ENCODE assay signal across 2 cellular contexts in genomic region chr3:15647629-15648167, GRCh38.
TF ChIP-seq lines count a peak whose summit lies in the region.

No MANE protein-coding gene starts in this region.

TF ChIP-seq in A549, 52 proteins besides CTCF, POLR2A, EP300 and RAD21:
- TF ChIP-seq ATOH8 (CRISPR knock-in tag; IDR thresholded peaks at IDR 0.05; ENCODE audit: low read depth) (peak; percentile 12; the same call in 1 of the 2 replicates), MYC (IDR thresholded peaks at IDR 0.05; ENCODE audit: borderline replicate concordance, low read length) (no peak), CHD4 (IDR thresholded peaks at IDR 0.05; ENCODE audit: borderline replicate concordance) (no peak)

TF ChIP-seq in K562, 482 proteins besides CTCF, POLR2A, EP300 and RAD21:
- TF ChIP-seq SNAPC5 (CRISPR knock-in tag; IDR thresholded peaks at IDR 0.05) (no peak), GABPA (tag; conservative IDR thresholded peaks at IDR 0.05; ENCODE audit: low read depth) (0 out of 2 replicates have a peak, but pooled peaks have one; percentile 39)
